In the genomic region with DNA sequence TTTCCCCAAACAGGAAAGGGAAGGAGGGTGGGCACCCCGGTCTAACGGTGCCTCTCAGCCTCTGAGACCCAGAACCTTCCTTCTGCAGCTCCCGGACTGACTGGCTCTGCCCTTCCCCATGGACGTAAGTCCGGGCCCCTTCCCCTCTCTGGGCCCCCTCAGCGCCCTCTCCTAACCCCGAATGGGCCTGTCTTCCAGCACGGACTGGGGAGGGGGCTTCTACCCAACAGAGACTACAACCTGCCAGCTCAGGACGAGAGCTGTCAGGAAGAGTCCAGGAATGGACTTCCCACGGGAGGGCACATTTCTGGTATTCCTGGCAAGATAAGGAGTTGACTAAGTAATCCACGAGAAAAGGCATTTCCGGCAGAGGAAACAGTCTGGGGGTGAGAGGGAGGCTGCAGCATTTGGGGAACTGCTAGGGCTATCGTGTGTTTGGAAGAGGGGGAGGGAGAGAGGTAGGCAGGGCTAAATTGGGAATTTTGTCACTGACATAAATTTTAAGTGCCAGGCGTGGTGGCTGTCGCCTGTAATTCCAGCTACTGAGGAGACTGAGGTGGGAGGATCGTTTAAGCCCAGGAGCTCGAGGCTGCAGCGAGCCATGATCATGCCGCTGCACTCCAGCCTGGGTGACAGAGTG, we compare ENCODE assay signal across 8 cellular contexts. TPM values are rescaled to one million over a fixed set of nuclear protein-coding genes. Genes with fewer than 3 reads are reported as not detected.
DNase-seq lines count a peak whose midpoint lies in the region; ATAC-seq and TF ChIP-seq lines count a peak whose summit lies in the region.

No MANE protein-coding gene starts in this region.

- no peaks in the 10 kb centered on the region for H3K9me3 ChIP-seq in mononuclear cell (ENCODE audit: low read depth, low read length)

- H3K27me3 Mint-ChIP-seq in T-helper 1 cell treated with Interleukin-12 subunit alpha and Interleukin-12 subunit beta and Interleukin-4 antibody, amounts not matched to agents 30 μg/mL and 1 μg/mL, for 36 hours (ENCODE audit: low read depth), result no peaks in the 10 kb centered on the region

- no peak for TF ChIP-seq CTCF in coronary artery (IDR thresholded peaks at IDR 0.05)

- H3K4me1 ChIP-seq in mononuclear cell (ENCODE audit: insufficient read depth, low read length), result peaks cover 19% of the 10 kb centered on the region

- DNase-seq in T-helper 1 cell (no peak), NCI-H1417 treated with DMSO at 0.1 percent for 48 hours (lab: John Stamatoyannopoulos, UW) (peak; percentile 28), coronary artery (ENCODE audit: low spot score) (no peak), NCI-H1105 (lab: John Stamatoyannopoulos, UW) (no peak)

- no peaks in the 10 kb centered on the region for H3K9me3 Mint-ChIP-seq in T-helper 1 cell treated with Interleukin-12 subunit alpha and Interleukin-12 subunit beta and Interleukin-4 antibody, amounts not matched to agents 30 μg/mL and 1 μg/mL, for 36 hours

- no peak overlapping the region for H3K27ac Mint-ChIP-seq in T-helper 1 cell treated with Interleukin-12 subunit alpha and Interleukin-12 subunit beta and Interleukin-4 antibody, amounts not matched to agents 30 μg/mL and 1 μg/mL, for 36 hours

- H3K4me3 ChIP-seq in coronary artery (peak overlapping the region; percentile 96), mononuclear cell (ENCODE audit: low read length) (peak overlapping the region; percentile 44)

- peaks cover 18% of the 10 kb centered on the region for H3K4me1 Mint-ChIP-seq in T-helper 1 cell treated with Interleukin-12 subunit alpha and Interleukin-12 subunit beta and Interleukin-4 antibody, amounts not matched to agents 30 μg/mL and 1 μg/mL, for 36 hours (ENCODE audit: low read depth)

- peak overlapping the region; percentile 11 to 69 for H3K27ac ChIP-seq in coronary artery

- H3K36me3 Mint-ChIP-seq in T-helper 1 cell treated with Interleukin-12 subunit alpha and Interleukin-12 subunit beta and Interleukin-4 antibody, amounts not matched to agents 30 μg/mL and 1 μg/mL, for 36 hours (ENCODE audit: low read depth), result no peaks in the 10 kb centered on the region

- H3K27me3 ChIP-seq in mononuclear cell (ENCODE audit: insufficient read depth, low read length), result no peaks in the 10 kb centered on the region

- peak overlapping the region; percentile 86 for H3K4me3 Mint-ChIP-seq in T-helper 1 cell treated with Interleukin-12 subunit alpha and Interleukin-12 subunit beta and Interleukin-4 antibody, amounts not matched to agents 30 μg/mL and 1 μg/mL, for 36 hours

- ATAC-seq in HG03135 (IDR thresholded peaks at IDR 0.05; ENCODE audit: unreplicated experiment), result no peak
- ATAC-seq in GM21367 (IDR thresholded peaks at IDR 0.05; ENCODE audit: unreplicated experiment), result no peak

RNA-seq across cellular contexts. Expression of a gene that starts 12.1 kb away (rescaled TPM):
- total RNA-seq in mononuclear cell, result 343 TPM

RNA-seq across cellular contexts. Expression of a gene that starts 22.3 kb away (rescaled TPM):
- total RNA-seq in mononuclear cell, result 79.7 TPM

RNA-seq across cellular contexts. Expression of a gene that starts 22.4 kb away (rescaled TPM):
- total RNA-seq in mononuclear cell, result not detected

RNA-seq across cellular contexts. Expression of a gene that starts 30.5 kb away (rescaled TPM):
- total RNA-seq in mononuclear cell, result not detected

RNA-seq across cellular contexts. Expression of a gene that starts 38.2 kb away (rescaled TPM):
- total RNA-seq in mononuclear cell, result 0.10 TPM
